In the genomic region with DNA sequence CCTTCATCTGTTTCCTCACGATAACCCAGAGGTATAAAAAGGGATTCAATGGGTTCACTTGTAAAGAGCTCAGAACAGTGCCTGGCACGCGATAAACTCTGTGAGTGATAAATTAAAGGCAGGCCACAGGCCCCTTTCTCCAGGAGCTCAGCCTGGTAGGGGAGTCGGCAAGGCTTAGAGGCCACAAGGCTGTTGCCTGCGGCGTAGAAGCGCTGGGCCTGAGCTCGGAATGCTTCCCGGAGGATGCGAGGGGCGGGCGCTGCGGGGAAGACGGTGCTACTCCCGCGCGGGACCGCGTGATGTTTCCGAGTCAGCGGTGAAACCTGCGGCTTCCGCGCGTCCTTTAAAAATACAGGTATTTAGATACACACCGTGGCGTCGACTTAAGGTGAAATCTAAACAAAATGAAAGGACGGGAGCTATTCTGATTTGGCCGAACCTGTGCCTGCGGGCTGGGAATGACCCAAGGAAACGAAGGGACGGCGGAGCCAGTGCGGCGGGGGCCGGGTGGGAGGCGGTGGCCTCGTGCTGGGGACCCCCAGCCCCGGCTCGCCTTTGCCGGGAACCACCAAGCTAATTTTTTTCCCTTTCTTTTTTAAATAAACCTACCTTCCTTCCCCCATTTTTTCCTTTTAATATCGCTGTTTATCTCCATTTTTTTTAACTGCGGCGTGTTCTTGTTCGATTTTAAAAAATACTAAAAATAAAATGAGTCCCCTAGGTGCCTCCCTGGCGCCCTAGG, we compare ENCODE assay signal across 9 cellular contexts. TPM values are rescaled to one million over a fixed set of nuclear protein-coding genes. Genes with fewer than 3 reads are reported as not detected.
DNase-seq lines count a peak whose midpoint lies in the region; ATAC-seq and TF ChIP-seq lines count a peak whose summit lies in the region.
"Had no signal": no experiment of that assay in that cellular context is flagged by ENCODE, and none has a peak within 500 bp of the region (broad histone marks: within the 10 kb centered on the region; RNA-seq: fewer than 3 reads in every experiment).

No MANE protein-coding gene starts in this region.

- peaks cover 13 to 88% (median 71%) of the 10 kb centered on the region in 7 donors for H3K27me3 ChIP-seq in heart right ventricle
- peaks cover 15% of the 10 kb centered on the region for H3K27me3 ChIP-seq in parathyroid adenoma (ENCODE audit: control insufficient read depth, insufficient read depth, low read length)
- H3K27me3 ChIP-seq in PC-3 (ENCODE audit: low read length): peaks cover 20% of the 10 kb centered on the region; the same call in 1 of the 2 replicates

- H3K9me3 ChIP-seq in heart right ventricle (no peaks in the 10 kb centered on the region), parathyroid adenoma (ENCODE audit: control insufficient read depth, low read length) (no peaks in the 10 kb centered on the region), PC-3 (ENCODE audit: low read length) (no peaks in the 10 kb centered on the region)

- peaks cover 26 to 36% (median 31%) of the 10 kb centered on the region in 3 donors for H3K4me1 Mint-ChIP-seq in T-cell

- H3K9me3 Mint-ChIP-seq in T-cell: no peaks in the 10 kb centered on the region

- POLR2A ChIA-PET in T-cell (lab: Charles Lee) (no interaction called here), PC-3 (lab: Charles Lee; ENCODE audit: unreplicated experiment) (no interaction called here)

- H3K4me3 ChIP-seq in heart right ventricle (peak overlapping the region in 8 of 10 donors; percentile 6 to 65 (median 34)), parathyroid adenoma (ENCODE audit: low read depth, low read length) (no peak overlapping the region), PC-3 (ENCODE audit: low read length) (no peak overlapping the region)

- H3K4me1 ChIP-seq in heart right ventricle (peaks cover 12 to 41% (median 31%) of the 10 kb centered on the region in 9 donors), parathyroid adenoma (no peaks in the 10 kb centered on the region), PC-3 (ENCODE audit: insufficient read depth, low read length) (no peaks in the 10 kb centered on the region)

- H3K79me2 ChIP-seq in parathyroid adenoma (no peaks in the 10 kb centered on the region), PC-3 (ENCODE audit: low read length) (no peaks in the 10 kb centered on the region)

- intact Hi-C loops in heart right ventricle (cut with DNase I): loop anchor here in 3 of 10 donors (2.0 to 5.0 kb wide), 2 partner anchors 62 kb away; no protein-coding TSS in a partner anchor
- intact Hi-C loops in posterior cingulate gyrus (cut with DNase I): no loop called here
- intact Hi-C loops in PC-3 (cut with micrococcal nuclease): no loop called here

- no peak overlapping the region for H3K27ac Mint-ChIP-seq in T-cell

- H3F3A ChIP-seq in PC-3 (ENCODE audit: low read length, unreplicated experiment): no peaks in the 10 kb centered on the region

- H3K9ac ChIP-seq in parathyroid adenoma (no peak overlapping the region), PC-3 (ENCODE audit: low read length) (no peak overlapping the region)

- ATAC-seq in T-cell (replicated peaks in 1 of 4) (no peak), heart right ventricle (peak in 6 of 8 donors; percentile 15 to 35 (median 26)), GM19397 (IDR thresholded peaks at IDR 0.05; ENCODE audit: unreplicated experiment) (no peak), PC-3 (no peak)

- no peaks in the 10 kb centered on the region for H3K9me2 ChIP-seq in PC-3 (replicated peaks; ENCODE audit: low read length)

- H3K4me2 ChIP-seq in parathyroid adenoma (ENCODE audit: low read length) (peak overlapping the region; percentile 45), PC-3 (ENCODE audit: low read length) (no peak overlapping the region)

- CTCF ChIA-PET in T-cell (lab: Charles Lee): no interaction called here
- CTCF ChIA-PET in PC-3 (lab: Charles Lee): interaction anchor here (0.6 kb wide), 1 partner anchor 530 kb away, joined by 3 read pairs; no protein-coding TSS in a partner anchor

- H3K27me3 Mint-ChIP-seq in T-cell: peaks cover 58 to 69% of the 10 kb centered on the region in 2 donors

- no TSS peak for BruUV-seq in PC-3 (replicated peaks; lab: Mats Ljungman, UMichigan)

- H3K36me3 Mint-ChIP-seq in T-cell: no peaks in the 10 kb centered on the region

- 7 to 15% methylated on average over 47 of the region's 47 CpGs for WGBS in heart right ventricle, 2 donors

- TF ChIP-seq CTCF in heart right ventricle (IDR thresholded peaks at IDR 0.05) (no peak), parathyroid adenoma (IDR thresholded peaks at IDR 0.05) (no peak), PC-3 (conservative IDR thresholded peaks at IDR 0.05; ENCODE audit: low read depth, low read length) (no peak)

- H3K4me3 Mint-ChIP-seq in T-cell: peak overlapping the region; percentile 35 to 69 (median 44)

- H4K20me1 ChIP-seq in PC-3 (ENCODE audit: low read length): no peaks in the 10 kb centered on the region

- H3K36me3 ChIP-seq in heart right ventricle: peaks cover 0 to 13% (median 0%) of the 10 kb centered on the region in 9 donors
- no peaks in the 10 kb centered on the region for H3K36me3 ChIP-seq in parathyroid adenoma (ENCODE audit: control insufficient read depth, insufficient read depth, low read length)
- H3K36me3 ChIP-seq in PC-3 (ENCODE audit: low read depth, low read length): no peaks in the 10 kb centered on the region

- H3K27ac ChIP-seq in heart right ventricle (peak overlapping the region in 9 of 10 donors; percentile 13 to 95 (median 64)), parathyroid adenoma (no peak overlapping the region), PC-3 (ENCODE audit: low read length) (no peak overlapping the region)

- H2AFZ ChIP-seq in parathyroid adenoma (peak overlapping the region; percentile 50), PC-3 (ENCODE audit: low read length) (no peak overlapping the region)

- DNase-seq in D341Med (ENCODE audit: low spot score) (peak; percentile 24), T-cell (no peak), heart right ventricle (peak in 1 of 2 donors; percentile 33), posterior cingulate gyrus (no peak), NCI-H2171 (lab: John Stamatoyannopoulos, UW) (no peak), PC-3 (no peak)
- DNase-seq: NCI-H1417 had no signal

RNA-seq across cellular contexts. Expression of a gene that starts 6.2 kb away (rescaled TPM):
- total RNA-seq in T-cell: not detected
- 100 to 1,000 TPM; 137 to 295 (median 192) TPM for total RNA-seq in heart right ventricle
- 100 to 1,000 TPM in 1 of 2 donors, 10 to 100 TPM in 1; 69.1 to 274 TPM for polyA plus RNA-seq in heart right ventricle
- total RNA-seq in PC-3 (2014; rRNA removed): not detected in 2 replicates

Comparison
In these comparisons a context has a peak if more than half of its experiments do, and no peak if none do; other contexts are left out.
1. ATAC-seq: peak in heart right ventricle (6 of 8); none in T-cell (0 of 4), GM19397 (single experiment) and PC-3 (single experiment).
2. H3K27ac ChIP-seq: peak in heart right ventricle (9 of 10); none in parathyroid adenoma (single experiment) and PC-3 (single experiment).
3. H3K4me3 ChIP-seq: peak in heart right ventricle (8 of 10); none in parathyroid adenoma (single experiment) and PC-3 (single experiment).
4. RNA of a gene that starts 6.2 kb away (total RNA-seq): 137 to 295 TPM in heart right ventricle; not detected in T-cell and not detected in PC-3; every median in the first group is over 100 times any median in the second.